In the genomic region with DNA sequence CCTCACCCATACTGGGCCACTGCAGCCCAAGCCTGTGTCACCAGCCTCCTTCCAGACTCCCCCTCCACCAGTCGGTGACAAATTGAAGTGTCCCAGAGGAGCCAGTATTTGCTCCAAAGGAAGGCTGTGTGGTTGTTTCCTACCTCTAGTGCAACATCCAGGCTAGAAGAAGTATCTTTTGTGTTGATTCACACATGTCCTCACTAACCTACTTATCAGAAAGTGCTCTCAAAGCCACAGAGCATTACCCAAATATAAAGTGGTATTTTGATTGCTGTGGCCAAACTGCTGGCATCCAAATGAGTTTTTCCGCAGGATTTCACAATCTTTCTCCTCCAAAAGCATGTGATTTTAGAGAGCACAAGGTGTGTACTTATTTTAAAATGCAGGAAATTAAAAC, we compare ENCODE assay signal across 19 cellular contexts.
DNase-seq lines count a peak whose midpoint lies in the region; ATAC-seq lines count a peak whose summit lies in the region.
"Had no signal": no experiment of that assay in that cellular context is flagged by ENCODE, and none has a peak within 500 bp of the region (broad histone marks: within the 10 kb centered on the region; RNA-seq: fewer than 3 reads in every experiment).

No MANE protein-coding gene starts in this region.

- peak; percentile 43 for DNase-seq in H4 (ENCODE audit: low spot score)
- DNase-seq in SK-N-MC (ENCODE audit: low read depth, low spot score), result peak; percentile 6
- peak; percentile 14 for DNase-seq in fibroblast of gingiva (ENCODE audit: low read depth)
- no peak for DNase-seq in sciatic nerve (ENCODE audit: low spot score)
- DNase-seq in pons (ENCODE audit: low spot score), result no peak
- DNase-seq: activated T-cell treated with anti-CD3 and anti-CD28 coated beads, Interleukin-2, amount 50 U/mL, for 48 hours; colonic mucosa; Karpas-422; naive thymus-derived CD4-positive, alpha-beta T cell; NCI-H1436; spleen; T1000 had no signal

- no peaks in the 10 kb centered on the region for H3K9me3 ChIP-seq in SK-N-MC (ENCODE audit: low read depth, low read length)
- H3K9me3 ChIP-seq: colonic mucosa, spleen had no signal

- intact Hi-C loops in sciatic nerve (cut with DNase I), result no loop called here

- peak; percentile 27 for ATAC-seq in sciatic nerve
- no peak for ATAC-seq in HG03571 (IDR thresholded peaks at IDR 0.05; ENCODE audit: unreplicated experiment)
- ATAC-seq in HG03280 (IDR thresholded peaks at IDR 0.05; ENCODE audit: unreplicated experiment), result no peak
- ATAC-seq in HG03159 (IDR thresholded peaks at IDR 0.05; ENCODE audit: unreplicated experiment), result no peak
- ATAC-seq: activated CD4-positive, CD25-positive, alpha-beta regulatory T cell treated with anti-CD3 and anti-CD28 coated beads, Interleukin-2, amount 50 U/mL, for 24 hours; foreskin keratinocyte; naive thymus-derived CD4-positive, alpha-beta T cell; Panc1 had no signal

- no peak overlapping the region for H3K27ac ChIP-seq in SK-N-MC
- H3K27ac ChIP-seq: colonic mucosa, foreskin keratinocyte, hepatocyte, spleen had no signal

- H3K4me3 ChIP-seq in SK-N-MC, result no peak overlapping the region
- H3K4me3 ChIP-seq: colonic mucosa, hepatocyte, spleen had no signal

- H3K36me3 ChIP-seq in SK-N-MC (ENCODE audit: insufficient read depth, low read length), result no peaks in the 10 kb centered on the region
- H3K36me3 ChIP-seq: colonic mucosa, spleen had no signal

- no peak overlapping the region for H3K9ac ChIP-seq in SK-N-MC (ENCODE audit: insufficient read length)

Comparison
In these comparisons a context has a peak if more than half of its experiments do, and no peak if none do; other contexts are left out.
1. DNase-seq: peak in H4 (single experiment), SK-N-MC (single experiment) and fibroblast of gingiva (single experiment); none in sciatic nerve (single experiment) and pons (single experiment).